1 cellular context compared by ENCODE assay signal in genomic region chr16:9033125-9033830, GRCh38.
TF ChIP-seq lines count a peak whose summit lies in the region.

No MANE protein-coding gene starts in this region.

TF ChIP-seq in K562, 482 proteins besides CTCF, POLR2A, EP300 and RAD21 (continued from another document):
- TF ChIP-seq CTCFL (IDR thresholded peaks at IDR 0.05; ENCODE audit: borderline replicate concordance, insufficient read depth, low read depth, low read length, poor library complexity, severe bottlenecking) (peak; percentile 49), ZNF511 (CRISPR knock-in tag; IDR thresholded peaks at IDR 0.05) (no peak), SMC3 (conservative IDR thresholded peaks at IDR 0.05; ENCODE audit: insufficient read depth, low read depth, low read length) (0 out of 2 replicates have a peak, but pooled peaks have one; percentile 12), NCOA2 (IDR thresholded peaks at IDR 0.05; ENCODE audit: partially characterized antibody in 2 of 2) (no peak), THRA (IDR thresholded peaks at IDR 0.05) (no peak), RBM34 (IDR thresholded peaks at IDR 0.05; ENCODE audit: borderline replicate concordance, insufficient read depth, low read length) (no peak), ZBTB7A (IDR thresholded peaks at IDR 0.05; ENCODE audit: borderline replicate concordance, control insufficient read depth, low read depth, low read length) (no peak), CREM (IDR thresholded peaks at IDR 0.05; ENCODE audit: low read depth) (no peak), JUNB (CRISPR knock-in tag; conservative IDR thresholded peaks at IDR 0.05) (no peak), ZNF512 (tag; IDR thresholded peaks at IDR 0.05) (peak; percentile 78), CBX5 (IDR thresholded peaks at IDR 0.05; ENCODE audit: borderline replicate concordance, low read depth) (no peak), CBX3 (IDR thresholded peaks at IDR 0.05; ENCODE audit: borderline replicate concordance in 1 of 2, low read length in 2 of 2) (no peak), BACH1 (tag; IDR thresholded peaks at IDR 0.05) (no peak), CBFA2T2 (conservative IDR thresholded peaks at IDR 0.05) (no peak)
